9 cellular contexts compared by ENCODE assay signal in genomic region chr20:44471481-44471882, GRCh38. TPM values are rescaled to one million over a fixed set of nuclear protein-coding genes. Genes with fewer than 3 reads are reported as not detected.
DNase-seq lines count a peak whose midpoint lies in the region; TF ChIP-seq lines count a peak whose summit lies in the region.
"Had no signal": no experiment of that assay in that cellular context is flagged by ENCODE, and none has a peak within 500 bp of the region (broad histone marks: within the 10 kb centered on the region; RNA-seq: fewer than 3 reads in every experiment).

No MANE protein-coding gene starts in this region.

- no peak for TF ChIP-seq EP300 in transverse colon (IDR thresholded peaks at IDR 0.05; ENCODE audit: low read depth)

- intact Hi-C loops in transverse colon (cut with DNase I; ENCODE audit: low total_unique reads), result no loop called here

- in situ Hi-C loops in SK-MEL-5 (cut with HindIII; ENCODE audit: low pct_unique_long_range_greater_than_20kb, low sequenced_read_pairs) (no loop called here), transverse colon (cut with MboI; ENCODE audit: low pct_ligation_motif_present in 1 of 4, low pct_unique_long_range_greater_than_20kb in 1 of 4, low sequenced_read_pairs in 3 of 4) (loop anchor here in 3 of 4 donors (25.0 kb wide), 1 partner anchor 259 kb away; the partner anchor contains the start of gene OSER1 (in 3 of the 3)), KBM-7 (cut with MboI; ENCODE audit: low pct_unique_long_range_greater_than_20kb, low sequenced_read_pairs) (no loop called here)

- CTCF ChIA-PET in activated naive CD4-positive, alpha-beta T cell treated with anti-CD3 and anti-CD28 coated beads, Interleukin-2, amount 10 ng/mL, durations not matched to agents 7 days and 5 days (lab: Charles Lee), result interaction anchor here (1.2 kb wide), 1 partner anchor 87 kb away, joined by 3 read pairs; no protein-coding TSS in a partner anchor

- peak; percentile 9 for DNase-seq in NCI-H82 (lab: John Stamatoyannopoulos, UW)
- no peak for DNase-seq in NCI-H82 treated with DMSO at 0.1 percent for 48 hours (lab: John Stamatoyannopoulos, UW; ENCODE audit: unreplicated experiment)
- peak; percentile 68 for DNase-seq in SK-MEL-5 (ENCODE audit: low read depth, low spot score)
- peak; percentile 75 to 89 for DNase-seq in foreskin fibroblast
- DNase-seq in transverse colon, result no peak
- DNase-seq in stimulated activated CD4-positive, alpha-beta T cell treated with anti-CD3 and anti-CD28 coated beads, Interleukin-1b, Interleukin-23, amount 100 ng/mL, for 48 hours, result no peak
- no peak for DNase-seq in KBM-7
- DNase-seq in activated naive CD4-positive, alpha-beta T cell treated with anti-CD3 and anti-CD28 coated beads, Interleukin-2, amount 10 ng/mL, durations not matched to agents 7 days and 5 days, result no peak
- DNase-seq: activated naive CD8-positive, alpha-beta T cell treated with anti-CD3 and anti-CD28 coated beads, Interleukin-2, amount 10 ng/mL, durations not matched to agents 7 days and 5 days had no signal

- H3K4me1 Mint-ChIP-seq in activated naive CD4-positive, alpha-beta T cell treated with anti-CD3 and anti-CD28 coated beads, Interleukin-2, amount 10 ng/mL, durations not matched to agents 7 days and 5 days, result peaks cover 19% of the 10 kb centered on the region

- peaks cover 19% of the 10 kb centered on the region for H3K27me3 Mint-ChIP-seq in activated naive CD4-positive, alpha-beta T cell treated with anti-CD3 and anti-CD28 coated beads, Interleukin-2, amount 10 ng/mL, durations not matched to agents 7 days and 5 days

- WGBS in transverse colon (ENCODE audit: low coverage in 1 of 2), 2 donors, result 42% methylated on average over 2 of the region's 2 CpGs; no CpG with 5 or more reads in 1 of the 2 donors

- TF ChIP-seq POLR2A in transverse colon (IDR thresholded peaks at IDR 0.05), result no peak

- no peaks in the 10 kb centered on the region for H3K36me3 Mint-ChIP-seq in activated naive CD4-positive, alpha-beta T cell treated with anti-CD3 and anti-CD28 coated beads, Interleukin-2, amount 10 ng/mL, durations not matched to agents 7 days and 5 days
- H3K36me3 Mint-ChIP-seq: activated naive CD8-positive, alpha-beta T cell treated with anti-CD3 and anti-CD28 coated beads, Interleukin-2, amount 10 ng/mL, durations not matched to agents 7 days and 5 days had no signal

- H3K27me3 ChIP-seq in transverse colon, result no peaks in the 10 kb centered on the region

- H3K27ac ChIP-seq in transverse colon, result no peak overlapping the region

- H3K4me3 ChIP-seq in foreskin fibroblast (ENCODE audit: low read depth in 1 of 2, low read length in 2 of 2), result no peak overlapping the region
- no peak overlapping the region for H3K4me3 ChIP-seq in transverse colon

- TF ChIP-seq CTCF in foreskin fibroblast (IDR thresholded peaks at IDR 0.05; ENCODE audit: low read depth, low read length) (peak; percentile 54), transverse colon (IDR thresholded peaks at IDR 0.05) (peak; percentile 32 to 70 (median 57))

- H3K36me3 ChIP-seq in transverse colon, result no peaks in the 10 kb centered on the region

- no peak overlapping the region for H3K4me3 Mint-ChIP-seq in activated naive CD4-positive, alpha-beta T cell treated with anti-CD3 and anti-CD28 coated beads, Interleukin-2, amount 10 ng/mL, durations not matched to agents 7 days and 5 days
- H3K4me3 Mint-ChIP-seq: activated naive CD8-positive, alpha-beta T cell treated with anti-CD3 and anti-CD28 coated beads, Interleukin-2, amount 10 ng/mL, durations not matched to agents 7 days and 5 days had no signal

- peaks cover 6 to 13% (median 11%) of the 10 kb centered on the region in 4 donors for H3K4me1 ChIP-seq in transverse colon

- no peaks in the 10 kb centered on the region for H3K9me3 Mint-ChIP-seq in activated naive CD4-positive, alpha-beta T cell treated with anti-CD3 and anti-CD28 coated beads, Interleukin-2, amount 10 ng/mL, durations not matched to agents 7 days and 5 days
- H3K9me3 Mint-ChIP-seq: activated naive CD8-positive, alpha-beta T cell treated with anti-CD3 and anti-CD28 coated beads, Interleukin-2, amount 10 ng/mL, durations not matched to agents 7 days and 5 days had no signal

- H3K9me3 ChIP-seq in transverse colon, result no peaks in the 10 kb centered on the region

- no peak overlapping the region for H3K27ac Mint-ChIP-seq in activated naive CD4-positive, alpha-beta T cell treated with anti-CD3 and anti-CD28 coated beads, Interleukin-2, amount 10 ng/mL, durations not matched to agents 7 days and 5 days
- H3K27ac Mint-ChIP-seq: activated naive CD8-positive, alpha-beta T cell treated with anti-CD3 and anti-CD28 coated beads, Interleukin-2, amount 10 ng/mL, durations not matched to agents 7 days and 5 days had no signal

RNA-seq across cellular contexts. Expression of gene TTPAL, which starts 4.2 kb away (rescaled TPM):
- 5.7 and 6.6 TPM in 2 replicates for total RNA-seq in SK-MEL-5 (2014; rRNA removed; shearing (Covaris generic))
- polyA plus RNA-seq in SK-MEL-5 (2015; cell fraction: cytosol; rRNA removed), result 13.2 and 15.0 TPM in 2 replicates
- 9.4 and 11.7 TPM in 2 replicates for polyA plus RNA-seq in SK-MEL-5 (2015; cell fraction: nucleus; rRNA removed)
- total RNA-seq in transverse colon, result 10 to 100 TPM in 2 of 4 donors, 1 to 10 TPM in 2; 6.8 to 20.9 (median 9.2) TPM

RNA-seq across cellular contexts. Expression of gene SERINC3, which starts 50.4 kb away (rescaled TPM):
- total RNA-seq in SK-MEL-5 (2014; rRNA removed; shearing (Covaris generic)), result 97.1 and 110 TPM in 2 replicates
- polyA plus RNA-seq in SK-MEL-5 (2015; cell fraction: cytosol; rRNA removed), result 133 and 160 TPM in 2 replicates
- 103 and 104 TPM in 2 replicates for polyA plus RNA-seq in SK-MEL-5 (2015; cell fraction: nucleus; rRNA removed)
- total RNA-seq in transverse colon, result 10 to 100 TPM; 19.3 to 85.7 (median 53.1) TPM

Comparison
In these comparisons a context has a peak if more than half of its experiments do, and no peak if none do; other contexts are left out.
1. DNase-seq: peak in NCI-H82 (single experiment), SK-MEL-5 (single experiment) and foreskin fibroblast (2 of 2); none in NCI-H82 treated with DMSO at 0.1 percent for 48 hours (single experiment), transverse colon (single experiment), stimulated activated CD4-positive, alpha-beta T cell treated with anti-CD3 and anti-CD28 coated beads, Interleukin-1b, Interleukin-23, amount 100 ng/mL, for 48 hours (single experiment), KBM-7 (single experiment) and activated naive CD4-positive, alpha-beta T cell treated with anti-CD3 and anti-CD28 coated beads, Interleukin-2, amount 10 ng/mL, durations not matched to agents 7 days and 5 days (single experiment).
2. in situ Hi-C loops: an anchor here in transverse colon (25.0 kb wide); none called in SK-MEL-5 and KBM-7.